7 cellular contexts compared by ENCODE assay signal in genomic region chr6:37239950-37240713, GRCh38. TPM values are rescaled to one million over a fixed set of nuclear protein-coding genes. Genes with fewer than 3 reads are reported as not detected.
A peak's percentile ranks its signal among the peaks of the same experiment; 100 is the strongest.
DNase-seq lines count a peak whose midpoint lies in the region; ATAC-seq and TF ChIP-seq lines count a peak whose summit lies in the region.

No MANE protein-coding gene starts in this region.

- H3K27ac ChIP-seq in smooth muscle cell (ENCODE audit: low read depth), result peak overlapping the region; percentile 94

- H3K27me3 ChIP-seq in adipocyte (replicated peaks; ENCODE audit: control insufficient read depth, insufficient read depth, low read length) (no peaks in the 10 kb centered on the region), smooth muscle cell (ENCODE audit: low read depth) (no peaks in the 10 kb centered on the region)

- 23% methylated on average over 4 of the region's 4 CpGs for WGBS in smooth muscle cell (ENCODE audit: low lambda C conversion rate)

- DNase-seq in Jurkat, Clone E6-1 (ENCODE audit: low read depth, low spot score), result peak; percentile 55
- DNase-seq in SKM-1 treated with dmso at 0.1 percent for 144 hours (lab: John Stamatoyannopoulos, UW; ENCODE audit: unreplicated experiment), result peak; percentile 92
- peak; percentile 83 for DNase-seq in adipocyte (ENCODE audit: low read depth)
- peak; percentile 69 for DNase-seq in hepatic stellate cell (ENCODE audit: low spot score)
- DNase-seq in smooth muscle cell (lab: John Stamatoyannopoulos, UW; ENCODE audit: unreplicated experiment), result peak; percentile 37

- peak overlapping the region; percentile 72 for H3K4me2 ChIP-seq in smooth muscle cell

- H3K9ac ChIP-seq in adipocyte (ENCODE audit: low read length) (peak overlapping the region; percentile 71), smooth muscle cell (ENCODE audit: low read depth) (peak overlapping the region; percentile 89)

- H3K36me3 ChIP-seq in adipocyte (ENCODE audit: control insufficient read depth, insufficient read depth, low read length, severe bottlenecking) (no peaks in the 10 kb centered on the region), smooth muscle cell (ENCODE audit: low read depth) (no peaks in the 10 kb centered on the region)

- no peak overlapping the region for H3K4me3 ChIP-seq in Jurkat, Clone E6-1 (ENCODE audit: low read length)
- peak overlapping the region; percentile 39 for H3K4me3 ChIP-seq in adipocyte (ENCODE audit: low read length)
- no peak overlapping the region for H3K4me3 ChIP-seq in smooth muscle cell

- ATAC-seq in GM18517 (IDR thresholded peaks at IDR 0.05; ENCODE audit: unreplicated experiment), result peak; percentile 49
- ATAC-seq in HG03457 (IDR thresholded peaks at IDR 0.05; ENCODE audit: unreplicated experiment), result no peak

- TF ChIP-seq CTCF in smooth muscle cell (IDR thresholded peaks at IDR 0.05; ENCODE audit: borderline replicate concordance, insufficient read depth, poor library complexity, severe bottlenecking), result no peak

- peaks cover 59% of the 10 kb centered on the region for H3K4me1 ChIP-seq in adipocyte (ENCODE audit: control insufficient read depth, insufficient read depth, low read length)
- peaks cover 9% of the 10 kb centered on the region for H3K4me1 ChIP-seq in smooth muscle cell (ENCODE audit: low read depth)

- H3K9me3 ChIP-seq in adipocyte (ENCODE audit: control insufficient read depth, low read length), result no peaks in the 10 kb centered on the region
- H3K9me3 ChIP-seq in smooth muscle cell (replicated peaks; ENCODE audit: low read depth), result no peaks in the 10 kb centered on the region

- peaks cover 38% of the 10 kb centered on the region for H3F3A ChIP-seq in smooth muscle cell (ENCODE audit: low read depth)

- H4K20me1 ChIP-seq in smooth muscle cell (ENCODE audit: low read depth), result no peaks in the 10 kb centered on the region

- no peak overlapping the region for H2AFZ ChIP-seq in smooth muscle cell (ENCODE audit: low read depth)

- H3K79me2 ChIP-seq in smooth muscle cell (ENCODE audit: low read depth), result no peaks in the 10 kb centered on the region

RNA-seq across cellular contexts. Expression of gene TBC1D22B, which starts 17.4 kb away (rescaled TPM):
- 10.8 TPM for polyA plus RNA-seq in Jurkat, Clone E6-1 (2012; ENCODE audit: insufficient read depth, insufficient read length)
- 7.2 and 7.3 TPM in 2 replicates for total RNA-seq in smooth muscle cell
- polyA plus RNA-seq in smooth muscle cell, result 5.6 and 7.0 TPM in 2 replicates

RNA-seq across cellular contexts. Expression of gene TMEM217, which starts 17.8 kb away (rescaled TPM):
- not detected for polyA plus RNA-seq in Jurkat, Clone E6-1 (2012; ENCODE audit: insufficient read depth, insufficient read length)
- 0.31 and 0.40 TPM in 2 replicates for total RNA-seq in smooth muscle cell
- polyA plus RNA-seq in smooth muscle cell, result 1.2 and 1.9 TPM in 2 replicates

Comparison
In these comparisons a context has a peak if more than half of its experiments do, and no peak if none do; other contexts are left out.
1. DNase-seq: peak in every context shown above with its lines; median percentile 92 in SKM-1 treated with dmso at 0.1 percent for 144 hours; 83 in adipocyte; 69 in hepatic stellate cell; 55 in Jurkat, Clone E6-1; 37 in smooth muscle cell.